Comparison of ENCODE assay signal across 8 cellular contexts in the genomic region with DNA sequence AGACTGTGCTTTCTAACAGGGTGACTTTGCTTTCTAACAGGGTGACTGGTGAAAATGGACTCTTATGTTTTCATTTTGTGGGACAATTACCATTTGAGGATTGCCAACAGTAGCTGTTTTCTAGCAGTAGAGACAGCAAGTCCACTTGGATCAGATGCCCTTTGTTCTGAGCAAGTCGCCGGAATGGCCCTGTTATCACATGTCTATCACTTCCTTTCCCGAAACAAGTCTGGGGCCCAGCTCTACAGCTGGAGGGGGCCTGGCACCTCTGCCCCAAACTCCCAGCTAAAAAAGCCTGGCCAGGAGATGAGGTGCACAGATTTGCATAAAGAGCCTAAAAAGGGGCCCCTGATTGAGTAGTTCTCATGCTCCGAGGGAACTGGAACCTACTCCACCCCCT. TPM values are rescaled to one million over a fixed set of nuclear protein-coding genes. Genes with fewer than 3 reads are reported as not detected.
DNase-seq lines count a peak whose midpoint lies in the region; ATAC-seq, FAIRE-seq and TF ChIP-seq lines count a peak whose summit lies in the region.

No MANE protein-coding gene starts in this region.

- FAIRE-seq in HepG2 (lab: Jason Lieb, UNC), result no peak

- intact Hi-C loops in HepG2 (cut with micrococcal nuclease; ENCODE audit: unreplicated experiment), result no loop called here

- H4K20me1 ChIP-seq in HepG2 (ENCODE audit: insufficient read depth, low read length), result no peaks in the 10 kb centered on the region

- ATAC-seq in HepG2 (0 out of 3 replicates have a peak, but pooled peaks have one; percentile 10), omental fat pad (ENCODE audit: low FRiP score) (no peak), HG03025 (IDR thresholded peaks at IDR 0.05; ENCODE audit: low FRiP score, unreplicated experiment) (no peak)

- WGBS in HepG2 (ENCODE audit: low lambda C conversion rate), result 22% methylated on average over 3 of the region's 4 CpGs
- 46 to 55% methylated on average over 4 of the region's 4 CpGs for WGBS in tibial nerve, 2 donors

- TF ChIP-seq CTCF in HepG2 (CRISPR knock-in tag; IDR thresholded peaks at IDR 0.05), result no peak
- no peak for TF ChIP-seq CTCF in tibial nerve (IDR thresholded peaks at IDR 0.05)
- no peak for TF ChIP-seq CTCF in omental fat pad (IDR thresholded peaks at IDR 0.05)

- H3K4me3 Mint-ChIP-seq in activated naive CD4-positive, alpha-beta T cell treated with anti-CD3 and anti-CD28 coated beads, Interleukin-2, amount 10 ng/mL, durations not matched to agents 7 days and 5 days, result no peak overlapping the region
- no peak overlapping the region for H3K4me3 Mint-ChIP-seq in activated naive CD8-positive, alpha-beta T cell treated with anti-CD3 and anti-CD28 coated beads for 36 hours

- H3K4me3 ChIP-seq in HepG2 (replicated peaks in 1 of 3; ENCODE audit: insufficient read depth in 1 of 3, low read depth in 2 of 3, low read length in 3 of 3) (peak overlapping the region in 1 of 3 experiments; percentile 41; a peak in 2 of 6 replicates), tibial nerve (no peak overlapping the region)

- H3K27me3 Mint-ChIP-seq in activated naive CD4-positive, alpha-beta T cell treated with anti-CD3 and anti-CD28 coated beads, Interleukin-2, amount 10 ng/mL, durations not matched to agents 7 days and 5 days, result no peaks in the 10 kb centered on the region
- H3K27me3 Mint-ChIP-seq in activated naive CD8-positive, alpha-beta T cell treated with anti-CD3 and anti-CD28 coated beads for 36 hours, result no peaks in the 10 kb centered on the region

- POLR2A ChIA-PET in HepG2 (lab: Yijun Ruan, JAX), result no interaction called here

- H3K4me1 ChIP-seq in HepG2 (ENCODE audit: insufficient read depth, low read length) (peaks cover 57% of the 10 kb centered on the region), tibial nerve (peaks cover 0 to 36% (median 18%) of the 10 kb centered on the region in 4 donors)

- H3K36me3 Mint-ChIP-seq in activated naive CD4-positive, alpha-beta T cell treated with anti-CD3 and anti-CD28 coated beads, Interleukin-2, amount 10 ng/mL, durations not matched to agents 7 days and 5 days, result peaks cover 39% of the 10 kb centered on the region
- peaks cover 27% of the 10 kb centered on the region for H3K36me3 Mint-ChIP-seq in activated naive CD8-positive, alpha-beta T cell treated with anti-CD3 and anti-CD28 coated beads for 36 hours

- TF ChIP-seq POLR2A in HepG2 (IDR thresholded peaks at IDR 0.05; ENCODE audit: insufficient read depth in 1 of 2, low read depth in 2 of 2, low read length in 2 of 2) (no peak), tibial nerve (IDR thresholded peaks at IDR 0.05) (no peak)

- no peaks in the 10 kb centered on the region for H3K79me2 ChIP-seq in HepG2 (ENCODE audit: insufficient read depth, low read length)

- DNase-seq in activated naive CD4-positive, alpha-beta T cell treated with anti-CD3 and anti-CD28 coated beads, Interleukin-2, amount 10 ng/mL, durations not matched to agents 7 days and 5 days, result no peak
- no peak for DNase-seq in activated naive CD4-positive, alpha-beta T cell treated with anti-CD3 and anti-CD28 coated beads, Interleukin-2, amount 50 U/mL, for 16 hours
- DNase-seq in activated naive CD8-positive, alpha-beta T cell treated with anti-CD3 and anti-CD28 coated beads for 36 hours, result no peak
- DNase-seq in HepG2 (ENCODE audit: low spot score) (no peak), tibial nerve (ENCODE audit: low spot score in 2 of 2) (no peak), omental fat pad (ENCODE audit: low spot score) (no peak), NCI-H524 (lab: John Stamatoyannopoulos, UW) (no peak)

- TF ChIP-seq RAD21 in HepG2 (CRISPR knock-in tag; IDR thresholded peaks at IDR 0.05), result no peak

- H3K9me3 ChIP-seq in HepG2 (ENCODE audit: low read length) (no peaks in the 10 kb centered on the region), tibial nerve (no peaks in the 10 kb centered on the region)

- H3K36me3 ChIP-seq in HepG2 (replicated peaks in 1 of 2; ENCODE audit: control insufficient read depth in 1 of 2, insufficient read depth in 2 of 2, low read length in 2 of 2), result no peaks in the 10 kb centered on the region
- H3K36me3 ChIP-seq in tibial nerve, result no peaks in the 10 kb centered on the region

- no peak for TF ChIP-seq EP300 in HepG2 (IDR thresholded peaks at IDR 0.05; ENCODE audit: low read depth in 2 of 2, low read length in 2 of 2)
- no peak for TF ChIP-seq EP300 in HepG2 (CRISPR knock-in tag; IDR thresholded peaks at IDR 0.05; ENCODE audit: borderline replicate concordance)
- TF ChIP-seq EP300 in tibial nerve (IDR thresholded peaks at IDR 0.05), result no peak

- in situ Hi-C loops in HepG2 (cut with HindIII; ENCODE audit: extremely low pct_ligation_motif_present, low pct_unique_long_range_greater_than_20kb), result no loop called here

- H3K9ac ChIP-seq in HepG2 (ENCODE audit: insufficient read depth, low read depth, low read length), result no peak overlapping the region

- H3K27ac Mint-ChIP-seq in activated naive CD4-positive, alpha-beta T cell treated with anti-CD3 and anti-CD28 coated beads, Interleukin-2, amount 10 ng/mL, durations not matched to agents 7 days and 5 days, result peak overlapping the region; percentile 98
- peak overlapping the region; percentile 95 for H3K27ac Mint-ChIP-seq in activated naive CD8-positive, alpha-beta T cell treated with anti-CD3 and anti-CD28 coated beads for 36 hours

- CTCF ChIA-PET in activated naive CD4-positive, alpha-beta T cell treated with anti-CD3 and anti-CD28 coated beads, Interleukin-2, amount 10 ng/mL, durations not matched to agents 7 days and 5 days (lab: Charles Lee), result interaction anchor here (0.6 to 4.6 kb wide), 8 partner anchors 10 to 131 kb away, joined by 3 to 22 read pairs (median 4); no protein-coding TSS in a partner anchor
- CTCF ChIA-PET in HepG2 (lab: Yijun Ruan, JAX; ENCODE audit: low intra/inter-chr PET ratio, low total read pairs), result no interaction called here

- peak overlapping the region; percentile 63 for H3K4me2 ChIP-seq in HepG2 (ENCODE audit: low read depth, low read length)

- peaks cover 86% of the 10 kb centered on the region for H3K4me1 Mint-ChIP-seq in activated naive CD4-positive, alpha-beta T cell treated with anti-CD3 and anti-CD28 coated beads, Interleukin-2, amount 10 ng/mL, durations not matched to agents 7 days and 5 days
- H3K4me1 Mint-ChIP-seq in activated naive CD8-positive, alpha-beta T cell treated with anti-CD3 and anti-CD28 coated beads for 36 hours, result peaks cover 64% of the 10 kb centered on the region

- BruUV-seq in HepG2 (replicated peaks; lab: Mats Ljungman, UMichigan), result no TSS peak

- peak overlapping the region; percentile 30 for H2AFZ ChIP-seq in HepG2 (ENCODE audit: low read length)

- H3K27me3 ChIP-seq in HepG2 (ENCODE audit: control insufficient read depth in 1 of 2, insufficient read depth in 2 of 2, low read length in 2 of 2), result peaks cover 0 to 4% of the 10 kb centered on the region in 2 experiments; a peak in 1 of 5 replicates
- no peaks in the 10 kb centered on the region for H3K27me3 ChIP-seq in tibial nerve

- H3K27ac ChIP-seq in HepG2 (ENCODE audit: extremely low read length, insufficient read depth, low read length), result no peak overlapping the region
- H3K27ac ChIP-seq in tibial nerve, result peak overlapping the region; percentile 17 to 75 (median 72)

- H3K9me3 Mint-ChIP-seq in activated naive CD4-positive, alpha-beta T cell treated with anti-CD3 and anti-CD28 coated beads, Interleukin-2, amount 10 ng/mL, durations not matched to agents 7 days and 5 days, result peaks cover 16% of the 10 kb centered on the region
- H3K9me3 Mint-ChIP-seq in activated naive CD8-positive, alpha-beta T cell treated with anti-CD3 and anti-CD28 coated beads for 36 hours, result peaks cover 12% of the 10 kb centered on the region

TF ChIP-seq in HepG2, 621 proteins besides CTCF, POLR2A, EP300 and RAD21 (continues in another document):
- no peak for TF ChIP-seq MEF2D (CRISPR knock-in tag; IDR thresholded peaks at IDR 0.05)
- no peak for TF ChIP-seq YY1 (IDR thresholded peaks at IDR 0.05; ENCODE audit: insufficient read depth, insufficient replicate concordance, low read depth, low read length)
- TF ChIP-seq RARA (CRISPR knock-in tag; IDR thresholded peaks at IDR 0.05), result peak; percentile 32; the same call in 1 of the 2 replicates
- no peak for TF ChIP-seq GABPA (IDR thresholded peaks at IDR 0.05; ENCODE audit: low read depth, low read length)
- 0 out of 2 replicates have a peak, but pooled peaks have one; percentile 27 for TF ChIP-seq GABPA (CRISPR knock-in tag; IDR thresholded peaks at IDR 0.05; ENCODE audit: low read depth)
- TF ChIP-seq ZNF264 (CRISPR knock-in tag; IDR thresholded peaks at IDR 0.05), result no peak
- TF ChIP-seq ZNF367 (CRISPR knock-in tag; IDR thresholded peaks at IDR 0.05; ENCODE audit: borderline replicate concordance), result no peak
- TF ChIP-seq SAP130 (CRISPR knock-in tag; IDR thresholded peaks at IDR 0.05; ENCODE audit: low read depth), result no peak
- no peak for TF ChIP-seq HMGA1 (CRISPR knock-in tag; conservative IDR thresholded peaks at IDR 0.05)

RNA-seq across cellular contexts. Expression of a gene that starts 44.6 kb away (rescaled TPM):
- under 1 TPM; 0.62 to 0.68 TPM for total RNA-seq in activated naive CD8-positive, alpha-beta T cell treated with anti-CD3 and anti-CD28 coated beads for 36 hours
- 35.6 and 67.1 TPM in 2 replicates for total RNA-seq in HepG2 (2016; rRNA removed; fragmentation: Illumina TruSeq; extraction: Trizol)
- total RNA-seq in HepG2 (2016; cell fraction: cytosol; rRNA removed; fragmentation: Illumina TruSeq; extraction: Trizol; ENCODE audit: low read depth), result 10.4 and 13.6 TPM in 2 replicates
- 31.2 and 67.2 TPM in 2 replicates for total RNA-seq in HepG2 (2016; cell fraction: insoluble cytoplasmic fraction; rRNA removed; fragmentation: Illumina TruSeq; extraction: Trizol)
- total RNA-seq in HepG2 (2016; cell fraction: membrane; rRNA removed; fragmentation: Illumina TruSeq; extraction: Trizol), result 12.7 and 15.5 TPM in 2 replicates
- total RNA-seq in HepG2 (2016; cell fraction: nucleus; rRNA removed; fragmentation: Illumina TruSeq; extraction: Trizol), result 154 and 191 TPM in 2 replicates
- polyA plus RNA-seq in HepG2 (2011; rRNA removed), result 54.7 and 64.6 TPM in 2 replicates
- 18.4 and 18.6 TPM in 2 replicates for polyA plus RNA-seq in HepG2 (2011; cell fraction: cytosol; rRNA removed)
- 258 and 353 TPM in 2 replicates for polyA plus RNA-seq in HepG2 (2011; cell fraction: nucleus; rRNA removed)
- polyA plus RNA-seq in HepG2 (2012), result 14.5 and 32.8 TPM in 2 replicates
- polyA plus RNA-seq in HepG2 (2016; cell fraction: cytosol; fragmentation: Illumina TruSeq; extraction: Trizol; ENCODE audit: low read depth), result 1.0 and 1.3 TPM in 2 replicates
- polyA plus RNA-seq in HepG2 (2016; cell fraction: insoluble cytoplasmic fraction; fragmentation: Illumina TruSeq; extraction: Trizol; ENCODE audit: low read depth), result 13.5 and 17.7 TPM in 2 replicates
- polyA plus RNA-seq in HepG2 (2016; cell fraction: membrane; fragmentation: Illumina TruSeq; extraction: Trizol; ENCODE audit: low read depth), result 1.9 and 2.6 TPM in 2 replicates
- polyA plus RNA-seq in HepG2 (2016; cell fraction: nucleus; fragmentation: Illumina TruSeq; extraction: Trizol; ENCODE audit: insufficient read depth, low read depth), result 147 and 163 TPM in 2 replicates
- polyA minus RNA-seq in HepG2 (2011; rRNA and poly(A)+ RNA removed; ENCODE audit: low replicate concordance), result 15.2 and 310 TPM in 2 replicates
- polyA minus RNA-seq in HepG2 (2011; cell fraction: cytosol; rRNA and poly(A)+ RNA removed), result 142 and 165 TPM in 2 replicates
- 395 and 466 TPM in 2 replicates for polyA minus RNA-seq in HepG2 (2011; cell fraction: nucleus; rRNA and poly(A)+ RNA removed)
- 1,000 to 10,000 TPM; 1,850 to 2,559 (median 1,931) TPM for total RNA-seq in tibial nerve
- total RNA-seq in omental fat pad, result 1,000 to 10,000 TPM in 3 of 4 donors, 100 to 1,000 TPM in 1; 690 to 4,169 (median 2,356) TPM

Comparison
In these comparisons a context has a peak if more than half of its experiments do, and no peak if none do; other contexts are left out.
1. RNA of a gene that starts 44.6 kb away (total RNA-seq): 690 to 4,169 TPM in omental fat pad, 1,850 to 2,559 TPM in tibial nerve and 10.4 to 191 TPM in HepG2; 0.62 to 0.68 TPM in activated naive CD8-positive, alpha-beta T cell treated with anti-CD3 and anti-CD28 coated beads for 36 hours; every median in the first group is over 4 times any median in the second.